ENCODE assay signal across 8 cellular contexts in the genomic region with DNA sequence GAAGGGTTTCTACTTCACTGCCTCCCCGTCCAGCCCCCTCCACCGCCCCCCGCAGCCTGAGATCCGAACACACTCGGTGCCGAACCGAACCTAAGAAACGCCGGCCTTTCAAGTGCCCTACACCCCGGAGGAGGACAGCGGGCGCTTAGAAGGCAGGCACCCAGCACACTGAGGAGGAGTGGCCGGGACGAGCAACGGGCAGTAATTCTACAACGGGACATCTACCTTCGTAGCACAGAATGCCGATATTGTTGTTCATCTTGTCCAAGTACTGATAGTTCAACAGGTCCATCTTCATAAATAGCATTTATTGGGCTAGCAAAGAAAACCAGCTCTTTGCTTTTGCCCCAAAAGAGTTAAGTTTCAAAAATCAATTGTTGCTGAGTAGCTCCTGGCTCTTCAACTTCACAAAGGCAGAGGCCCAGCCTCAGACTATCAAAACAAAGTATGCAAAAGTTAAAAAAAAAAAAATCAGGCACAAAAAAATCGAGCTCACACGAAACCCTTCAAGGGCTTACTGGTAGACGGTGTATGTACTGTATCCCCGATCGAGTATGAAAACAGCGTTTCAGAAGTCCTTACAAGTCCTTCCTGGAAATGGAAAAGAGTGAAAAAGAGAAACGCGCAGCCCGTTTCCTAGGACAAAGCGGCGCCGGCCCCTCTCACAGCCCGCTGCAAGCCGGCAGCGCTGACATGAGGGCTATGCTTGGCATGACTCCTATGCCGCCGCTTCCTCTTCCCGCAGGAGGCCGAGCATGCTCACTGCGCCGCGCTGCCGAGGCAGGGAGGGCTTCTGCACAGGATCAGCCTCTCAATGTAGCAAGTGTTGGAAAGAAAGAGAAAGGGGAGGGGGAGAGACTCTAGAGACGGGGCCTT. TPM values are rescaled to one million over a fixed set of nuclear protein-coding genes. Genes with fewer than 3 reads are reported as not detected.
DNase-seq lines count a peak whose midpoint lies in the region; ATAC-seq and TF ChIP-seq lines count a peak whose summit lies in the region.

A gene with protein sequence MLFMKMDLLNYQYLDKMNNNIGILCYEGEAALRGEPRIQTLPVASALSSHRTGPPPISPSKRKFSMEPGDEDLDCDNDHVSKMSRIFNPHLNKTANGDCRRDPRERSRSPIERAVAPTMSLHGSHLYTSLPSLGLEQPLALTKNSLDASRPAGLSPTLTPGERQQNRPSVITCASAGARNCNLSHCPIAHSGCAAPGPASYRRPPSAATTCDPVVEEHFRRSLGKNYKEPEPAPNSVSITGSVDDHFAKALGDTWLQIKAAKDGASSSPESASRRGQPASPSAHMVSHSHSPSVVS (minus strand): TSS at position 704 of the 876 bp plus-strand sequence. CDS start 397 bp downstream, at position 307.

- H3K4me3 ChIP-seq in AG09309 (ENCODE audit: control insufficient read depth, low read depth, low read length) (peak within 1 kb of the TSS; percentile 73), left lung (peak within 1 kb of the TSS; percentile 61 to 63)

- H3K4me3 Mint-ChIP-seq in activated CD4-positive, alpha-beta T cell treated with anti-CD3 and anti-CD28 coated beads, Interleukin-2, amount 10 ng/mL, durations not matched to agents 24 days and 14 days, result peak within 1 kb of the TSS; percentile 99
- peak within 1 kb of the TSS; percentile 97 for H3K4me3 Mint-ChIP-seq in dendritic cell treated with granulocyte-macrophage colony-stimulating factor and Interleukin-4, amounts not matched to agents 40 ng/mL and 50 ng/mL, for 4 days

- intact Hi-C loops in activated CD4-positive, alpha-beta T cell treated with anti-CD3 and anti-CD28 coated beads, Interleukin-2, amount 10 ng/mL, durations not matched to agents 24 days and 14 days (cut with micrococcal nuclease), result loop anchor here (5.0 to 10.0 kb wide), 4 partner anchors 59 to 406 kb away; no protein-coding TSS in a partner anchor
- intact Hi-C loops in dendritic cell treated with granulocyte-macrophage colony-stimulating factor and Interleukin-4, amounts not matched to agents 40 ng/mL and 50 ng/mL, for 4 days (cut with micrococcal nuclease), result no loop called here
- intact Hi-C loops in left lung (cut with DNase I), result no loop called here

- peaks cover 21% of the 10 kb centered on the region for H3K36me3 Mint-ChIP-seq in activated CD4-positive, alpha-beta T cell treated with anti-CD3 and anti-CD28 coated beads, Interleukin-2, amount 10 ng/mL, durations not matched to agents 24 days and 14 days (ENCODE audit: low read depth)
- H3K36me3 Mint-ChIP-seq in dendritic cell treated with granulocyte-macrophage colony-stimulating factor and Interleukin-4, amounts not matched to agents 40 ng/mL and 50 ng/mL, for 4 days (ENCODE audit: low read depth), result peaks cover 33% of the 10 kb centered on the region

- peak within 1 kb of the TSS; percentile 97 for H3K27ac Mint-ChIP-seq in activated CD4-positive, alpha-beta T cell treated with anti-CD3 and anti-CD28 coated beads, Interleukin-2, amount 10 ng/mL, durations not matched to agents 24 days and 14 days
- H3K27ac Mint-ChIP-seq in dendritic cell treated with granulocyte-macrophage colony-stimulating factor and Interleukin-4, amounts not matched to agents 40 ng/mL and 50 ng/mL, for 4 days, result peak within 1 kb of the TSS; percentile 85

- no peaks in the 10 kb centered on the region for H3K9me3 Mint-ChIP-seq in activated CD4-positive, alpha-beta T cell treated with anti-CD3 and anti-CD28 coated beads, Interleukin-2, amount 10 ng/mL, durations not matched to agents 24 days and 14 days
- H3K9me3 Mint-ChIP-seq in dendritic cell treated with granulocyte-macrophage colony-stimulating factor and Interleukin-4, amounts not matched to agents 40 ng/mL and 50 ng/mL, for 4 days, result no peaks in the 10 kb centered on the region

- in situ Hi-C loops in GM18951 (cut with MboI; ENCODE audit: low sequenced_read_pairs, unreplicated experiment), result no loop called here

- no peaks in the 10 kb centered on the region for H3K36me3 ChIP-seq in left lung

- peak within 1 kb of the TSS; percentile 96 to 97 for H3K27ac ChIP-seq in left lung

- no peaks in the 10 kb centered on the region for H3K9me3 ChIP-seq in left lung

- TF ChIP-seq CTCF in AG09309 (IDR thresholded peaks at IDR 0.05; ENCODE audit: control insufficient read depth, insufficient read depth, low read depth, low read length, missing control alignments) (peak; percentile 17), left lung (IDR thresholded peaks at IDR 0.05) (no peak)

- TF ChIP-seq POLR2A in GM18951 (IDR thresholded peaks at IDR 0.05; ENCODE audit: extremely low read depth, insufficient read depth, insufficient read length), result peak; percentile 81

- peaks cover 39% of the 10 kb centered on the region for H3K4me1 Mint-ChIP-seq in activated CD4-positive, alpha-beta T cell treated with anti-CD3 and anti-CD28 coated beads, Interleukin-2, amount 10 ng/mL, durations not matched to agents 24 days and 14 days
- H3K4me1 Mint-ChIP-seq in dendritic cell treated with granulocyte-macrophage colony-stimulating factor and Interleukin-4, amounts not matched to agents 40 ng/mL and 50 ng/mL, for 4 days (ENCODE audit: low read depth), result peaks cover 38% of the 10 kb centered on the region

- no peaks in the 10 kb centered on the region for H3K27me3 ChIP-seq in left lung

- H3K27me3 Mint-ChIP-seq in activated CD4-positive, alpha-beta T cell treated with anti-CD3 and anti-CD28 coated beads, Interleukin-2, amount 10 ng/mL, durations not matched to agents 24 days and 14 days, result peaks cover 12% of the 10 kb centered on the region
- no peaks in the 10 kb centered on the region for H3K27me3 Mint-ChIP-seq in dendritic cell treated with granulocyte-macrophage colony-stimulating factor and Interleukin-4, amounts not matched to agents 40 ng/mL and 50 ng/mL, for 4 days

- ATAC-seq in HG03196 (IDR thresholded peaks at IDR 0.05; ENCODE audit: unreplicated experiment) (peak; percentile 67), left lung (peak; percentile 91)

- DNase-seq in AG09309 (ENCODE audit: low read depth) (peak; percentile 61), NCI-H526 treated with DMSO at 0.1 percent for 48 hours (lab: John Stamatoyannopoulos, UW) (peak; percentile 90), left lung (peak; percentile 92 to 97)
- peak; percentile 91 for DNase-seq in activated CD4-positive, alpha-beta T cell treated with anti-CD3 and anti-CD28 coated beads, Interleukin-2, amount 10 ng/mL, durations not matched to agents 24 days and 14 days
- peak; percentile 35 for DNase-seq in stimulated activated CD4-positive, alpha-beta T cell treated with anti-CD3 and anti-CD28 coated beads, Interleukin-2, amount 100 ng/mL, for 4 hours (ENCODE audit: low read depth)

- peaks cover 3 to 41% of the 10 kb centered on the region in 2 donors for H3K4me1 ChIP-seq in left lung

RNA-seq across cellular contexts. Expression of the gene that starts here (rescaled TPM):
- 43.4 and 44.0 TPM in 2 replicates for total RNA-seq in activated CD4-positive, alpha-beta T cell treated with anti-CD3 and anti-CD28 coated beads, Interleukin-2, amount 10 ng/mL, durations not matched to agents 24 days and 14 days
- 10 to 100 TPM; 40.2 to 54.5 TPM for total RNA-seq in left lung

Comparison
In these comparisons a context has a peak if more than half of its experiments do, and no peak if none do; other contexts are left out.
1. Peak in every context shown above with its lines: DNase-seq, ATAC-seq, H3K4me3 ChIP-seq and H3K27ac ChIP-seq.
2. DNase-seq: peak in every context shown above with its lines; median percentile 94 in left lung; 91 in activated CD4-positive, alpha-beta T cell treated with anti-CD3 and anti-CD28 coated beads, Interleukin-2, amount 10 ng/mL, durations not matched to agents 24 days and 14 days; 90 in NCI-H526 treated with DMSO at 0.1 percent for 48 hours; 61 in AG09309; 35 in stimulated activated CD4-positive, alpha-beta T cell treated with anti-CD3 and anti-CD28 coated beads, Interleukin-2, amount 100 ng/mL, for 4 hours.